ENCODE assay signal across 1 cellular context in genomic region chr1:155131285-155131684, GRCh38.
TF ChIP-seq lines count a peak whose summit lies in the region.

No MANE protein-coding gene starts in this region.

TF ChIP-seq in endothelial cell of umbilical vein, 7 proteins besides CTCF, POLR2A, EP300 and RAD21:
- TF ChIP-seq MYC (IDR thresholded peaks at IDR 0.05; ENCODE audit: low read depth, low read length): no peak
- no peak for TF ChIP-seq JUN (IDR thresholded peaks at IDR 0.05; ENCODE audit: borderline replicate concordance, insufficient read depth, insufficient read length, low read depth)
- no peak for TF ChIP-seq GATA2 (IDR thresholded peaks at IDR 0.05; ENCODE audit: insufficient read depth, insufficient read length, low read depth, low read length)
- TF ChIP-seq MAX (IDR thresholded peaks at IDR 0.05; ENCODE audit: insufficient read depth, insufficient read length): no peak
- no peak for TF ChIP-seq FOS (IDR thresholded peaks at IDR 0.05; ENCODE audit: borderline replicate concordance, insufficient read depth, low read length)
- TF ChIP-seq EZH2 (IDR thresholded peaks at IDR 0.05; ENCODE audit: borderline replicate concordance, low read depth, low read length, severe bottlenecking): no peak
- TF ChIP-seq POLR2AphosphoS5 (IDR thresholded peaks at IDR 0.05; ENCODE audit: insufficient read depth, low read depth, low read length): no peak
